In genomic region chr19:54029930-54030490, GRCh38 we compare ENCODE assay signal across 8 cellular contexts. TPM values are rescaled to one million over a fixed set of nuclear protein-coding genes. Genes with fewer than 3 reads are reported as not detected.
DNase-seq lines count a peak whose midpoint lies in the region; ATAC-seq and TF ChIP-seq lines count a peak whose summit lies in the region.

No MANE protein-coding gene starts in this region.

- POLR2A ChIA-PET in A673 (lab: Charles Lee; ENCODE audit: low non-redundant PET), result interaction anchor here (0.7 kb wide), 1 partner anchor 161 kb away, joined by 3 read pairs; no protein-coding TSS in a partner anchor

- DNase-seq in A673 (ENCODE audit: low spot score), result peak; percentile 86
- DNase-seq in NCI-H82 treated with DMSO at 0.1 percent for 48 hours (lab: John Stamatoyannopoulos, UW; ENCODE audit: unreplicated experiment), result peak; percentile 11
- DNase-seq in activated T-cell treated with anti-CD3 and anti-CD28 coated beads for 48 hours (ENCODE audit: low read depth), result peak; percentile 35
- DNase-seq in fibroblast of mammary gland (ENCODE audit: low read depth), result peak; percentile 67
- DNase-seq in omental fat pad (ENCODE audit: low spot score), result peak; percentile 30
- peak in 1 of 2 donors; percentile 20 for DNase-seq in uterus
- DNase-seq in 8988T, result no peak

- H3K4me1 ChIP-seq in A673 (ENCODE audit: insufficient read depth, low read length, poor library complexity, severe bottlenecking), result no peaks in the 10 kb centered on the region
- no peaks in the 10 kb centered on the region for H3K4me1 ChIP-seq in uterus

- no peak for ATAC-seq in omental fat pad (ENCODE audit: low FRiP score)

- TF ChIP-seq POLR2A in uterus (IDR thresholded peaks at IDR 0.05), result no peak

- BruUV-seq in A673 (replicated peaks; lab: Mats Ljungman, UMichigan), result no TSS peak

- no peaks in the 10 kb centered on the region for H3K9me3 ChIP-seq in A673 (ENCODE audit: low read depth, low read length, poor library complexity, severe bottlenecking)
- no peaks in the 10 kb centered on the region for H3K9me3 ChIP-seq in uterus

- intact Hi-C loops in A673 (cut with micrococcal nuclease; ENCODE audit: unreplicated experiment), result loop anchor here (1.0 kb wide), 2 partner anchors 188 to 237 kb away; no protein-coding TSS in a partner anchor
- intact Hi-C loops in uterus (cut with DNase I; ENCODE audit: low total_unique reads), result no loop called here

- H3K27ac ChIP-seq in A673 (ENCODE audit: low read depth, low read length, poor library complexity, severe bottlenecking) (no peak overlapping the region), uterus (no peak overlapping the region)

- CTCF ChIA-PET in A673 (lab: Charles Lee), result interaction anchor here (0.5 to 1.7 kb wide), 20 partner anchors 21 to 445 kb away, joined by 3 to 29 read pairs (median 4); partner anchors contain the start of genes MYADM, OSCAR, PRKCG and PRPF31

- H3K36me3 ChIP-seq in A673 (ENCODE audit: insufficient read depth, low read length, poor library complexity, severe bottlenecking), result no peaks in the 10 kb centered on the region
- no peaks in the 10 kb centered on the region for H3K36me3 ChIP-seq in uterus

- H3K27me3 ChIP-seq in A673 (replicated peaks; ENCODE audit: insufficient read depth, low read depth, low read length, poor library complexity) (no peaks in the 10 kb centered on the region), uterus (no peaks in the 10 kb centered on the region)

- H3K4me3 ChIP-seq in A673 (ENCODE audit: low read depth, low read length, poor library complexity, severe bottlenecking) (no peak overlapping the region), fibroblast of mammary gland (ENCODE audit: control insufficient read depth, low read depth, low read length) (no peak overlapping the region), uterus (no peak overlapping the region)

- TF ChIP-seq CTCF in A673 (conservative IDR thresholded peaks at IDR 0.05; ENCODE audit: low read depth, low read length), result peak; percentile 77
- peak; percentile 71 for TF ChIP-seq CTCF in GM12874 (IDR thresholded peaks at IDR 0.05; ENCODE audit: insufficient read depth, low read depth, low read length)
- peak; percentile 76 for TF ChIP-seq CTCF in fibroblast of mammary gland (conservative IDR thresholded peaks at IDR 0.05; ENCODE audit: control insufficient read depth, insufficient read depth, low read depth, low read length)
- no peak for TF ChIP-seq CTCF in omental fat pad (IDR thresholded peaks at IDR 0.05)
- TF ChIP-seq CTCF in uterus (IDR thresholded peaks at IDR 0.05), result peak; percentile 23 to 39 (median 30)

RNA-seq across cellular contexts. Expression of gene VSTM1, which starts 33.7 kb away (rescaled TPM):
- total RNA-seq in A673 (2021) (not detected in 2 replicates), omental fat pad (not detected), uterus (not detected)

RNA-seq across cellular contexts. Expression of gene CACNG6, which starts 38.6 kb away (rescaled TPM):
- 0.50 TPM in 1 of 2 replicates, not detected in the other for total RNA-seq in A673 (2021)
- total RNA-seq in omental fat pad, result not detected
- 1 to 10 TPM in 1 of 4 donors, under 1 TPM in 1, not detected in 2; 0.55 to 1.7 TPM for total RNA-seq in uterus

RNA-seq across cellular contexts. Expression of gene TARM1, which starts 51.2 kb away (rescaled TPM):
- not detected in 2 replicates for total RNA-seq in A673 (2021)
- not detected for total RNA-seq in omental fat pad
- not detected for total RNA-seq in uterus

Comparison
In these comparisons a context has a peak if more than half of its experiments do, and no peak if none do; other contexts are left out.
1. CTCF ChIP-seq: peak in A673 (single experiment), GM12874 (single experiment), fibroblast of mammary gland (single experiment) and uterus (4 of 4); none in omental fat pad (0 of 3).